8 cellular contexts compared by ENCODE assay signal in the genomic region with DNA sequence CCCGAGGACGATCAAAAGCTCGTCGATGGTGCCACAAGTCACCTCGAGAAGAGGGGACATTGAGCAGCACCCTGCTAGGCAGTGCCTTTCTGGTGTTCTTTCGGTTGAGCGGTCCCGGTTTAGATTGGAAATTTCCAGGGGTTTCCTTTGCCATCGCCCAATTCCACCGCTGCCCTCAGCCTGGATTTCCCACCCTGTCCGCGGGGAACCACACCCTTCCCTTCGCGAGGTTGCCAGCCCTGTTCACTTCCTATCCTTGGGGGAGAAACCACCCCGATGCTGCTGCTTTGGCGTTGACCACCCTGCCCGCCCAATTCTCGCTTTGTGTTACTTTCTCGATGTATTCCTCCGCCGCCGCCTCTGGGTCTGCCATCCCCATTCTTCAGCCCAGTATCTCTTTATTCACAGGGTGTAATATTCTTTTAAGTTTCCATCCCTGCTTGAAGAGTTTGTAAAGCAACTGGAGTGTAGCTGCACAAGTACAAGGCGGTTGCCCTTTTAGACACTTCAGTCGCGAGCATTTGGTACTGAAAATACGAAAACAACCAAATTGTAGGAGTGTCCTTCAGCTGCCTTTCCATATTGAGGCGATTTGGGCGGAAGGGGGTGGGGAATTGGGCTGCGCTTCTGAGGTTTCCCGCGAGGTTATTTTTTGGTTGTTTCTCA. TPM values are rescaled to one million over a fixed set of nuclear protein-coding genes. Genes with fewer than 3 reads are reported as not detected.
DNase-seq lines count a peak whose midpoint lies in the region; ATAC-seq and TF ChIP-seq lines count a peak whose summit lies in the region.

No MANE protein-coding gene starts in this region.

- H3K36me3 ChIP-seq in GM23338 (ENCODE audit: insufficient read depth) (peaks cover 13% of the 10 kb centered on the region; the same call in 1 of the 2 replicates), NT2/D1 (ENCODE audit: insufficient read depth, insufficient read length, low read length) (peaks cover 21% of the 10 kb centered on the region), tibial nerve (no peaks in the 10 kb centered on the region)

- peaks cover 36% of the 10 kb centered on the region for H3K36me3 Mint-ChIP-seq in GM23338 (ENCODE audit: low read depth)
- H3K36me3 Mint-ChIP-seq in activated T-helper 1 cell treated with anti-CD3 and anti-CD28 coated beads, Interleukin-12 subunit alpha, Interleukin-12 subunit beta, Interleukin-2, Interleukin-4 antibody, amounts not matched to agents 30 ng/mL and 10 ng/mL and 1 ng/mL, durations not matched to agents 14 hours and 24 hours and 36 hours (ENCODE audit: low read depth), result peaks cover 33% of the 10 kb centered on the region
- H3K36me3 Mint-ChIP-seq in naive thymus-derived CD8-positive, alpha-beta T cell, result peaks cover 10 to 37% (median 30%) of the 10 kb centered on the region in 3 donors

- H2AFZ ChIP-seq in GM23338, result no peak overlapping the region

- TF ChIP-seq CTCF in GM23338 (conservative IDR thresholded peaks at IDR 0.05; ENCODE audit: low read depth in 2 of 2), result no peak
- TF ChIP-seq CTCF in tibial nerve (IDR thresholded peaks at IDR 0.05), result no peak

- 0 to 32% methylated on average over 18 to 31 of the region's 31 CpGs for WGBS in tibial nerve, 2 donors

- peak overlapping the region; percentile 90 for H3K4me2 ChIP-seq in GM23338

- H3K79me2 ChIP-seq in GM23338 (replicated peaks; ENCODE audit: insufficient read depth), result peaks cover 61% of the 10 kb centered on the region

- H3K9ac ChIP-seq in NT2/D1 (ENCODE audit: insufficient read length, low read depth), result peak overlapping the region; percentile 99

- H3K4me1 Mint-ChIP-seq in GM23338, result peaks cover 17% of the 10 kb centered on the region
- peaks cover 32% of the 10 kb centered on the region for H3K4me1 Mint-ChIP-seq in activated T-helper 1 cell treated with anti-CD3 and anti-CD28 coated beads, Interleukin-12 subunit alpha, Interleukin-12 subunit beta, Interleukin-2, Interleukin-4 antibody, amounts not matched to agents 30 ng/mL and 10 ng/mL and 1 ng/mL, durations not matched to agents 14 hours and 24 hours and 36 hours (ENCODE audit: low read depth)
- peaks cover 6 to 51% (median 28%) of the 10 kb centered on the region in 4 donors for H3K4me1 Mint-ChIP-seq in naive thymus-derived CD8-positive, alpha-beta T cell

- TF ChIP-seq POLR2A in tibial nerve (IDR thresholded peaks at IDR 0.05), result peak in 1 of 2 donors; percentile 15

- peak in 1 of 2 donors; percentile 62 for TF ChIP-seq EP300 in tibial nerve (IDR thresholded peaks at IDR 0.05)

- H3F3A ChIP-seq in GM23338 (replicated peaks; ENCODE audit: low read depth), result no peaks in the 10 kb centered on the region

- DNase-seq in A172 (ENCODE audit: low spot score) (peak; percentile 22), GM23338 (ENCODE audit: low spot score) (peak; percentile 53), NT2/D1 (ENCODE audit: low read depth, low spot score) (no peak), fibroblast of gingiva (ENCODE audit: low read depth) (peak; percentile 64), tibial nerve (ENCODE audit: low spot score in 2 of 2) (peak; percentile 16 to 30)
- DNase-seq in activated T-helper 1 cell treated with anti-CD3 and anti-CD28 coated beads, Interleukin-12 subunit alpha, Interleukin-12 subunit beta, Interleukin-2, Interleukin-4 antibody, amounts not matched to agents 30 ng/mL and 10 ng/mL and 1 ng/mL, durations not matched to agents 14 hours and 24 hours and 36 hours (ENCODE audit: low spot score), result peak; percentile 60
- peak in 9 of 10 donors; percentile 31 to 82 (median 60) for DNase-seq in naive thymus-derived CD8-positive, alpha-beta T cell

- peak overlapping the region; percentile 88; the same call in 1 of the 2 replicates for H3K27ac ChIP-seq in GM23338 (ENCODE audit: low read depth)
- peak overlapping the region; percentile 69 to 94 (median 88) for H3K27ac ChIP-seq in tibial nerve

- H3K27me3 ChIP-seq in GM23338 (ENCODE audit: insufficient read depth) (no peaks in the 10 kb centered on the region), NT2/D1 (ENCODE audit: insufficient read depth, insufficient read length) (no peaks in the 10 kb centered on the region), tibial nerve (no peaks in the 10 kb centered on the region)

- H3K9me3 ChIP-seq in NT2/D1 (ENCODE audit: insufficient read depth, low read length), result no peaks in the 10 kb centered on the region
- H3K9me3 ChIP-seq in tibial nerve, result no peaks in the 10 kb centered on the region

- no peaks in the 10 kb centered on the region for H3K9me2 ChIP-seq in GM23338 (ENCODE audit: insufficient read depth)

- H3K27ac Mint-ChIP-seq in GM23338, result peak overlapping the region; percentile 98
- H3K27ac Mint-ChIP-seq in activated T-helper 1 cell treated with anti-CD3 and anti-CD28 coated beads, Interleukin-12 subunit alpha, Interleukin-12 subunit beta, Interleukin-2, Interleukin-4 antibody, amounts not matched to agents 30 ng/mL and 10 ng/mL and 1 ng/mL, durations not matched to agents 14 hours and 24 hours and 36 hours, result peak overlapping the region; percentile 100
- peak overlapping the region; percentile 95 to 99 (median 98) for H3K27ac Mint-ChIP-seq in naive thymus-derived CD8-positive, alpha-beta T cell

- ATAC-seq in GM23338 (peak; percentile 22), HG02763 (IDR thresholded peaks at IDR 0.05; ENCODE audit: unreplicated experiment) (no peak)
- ATAC-seq in naive thymus-derived CD8-positive, alpha-beta T cell, result peak; percentile 33 to 35

- peaks cover 15% of the 10 kb centered on the region for H3K4me1 ChIP-seq in GM23338 (ENCODE audit: insufficient read depth)
- H3K4me1 ChIP-seq in NT2/D1 (ENCODE audit: insufficient read depth, insufficient read length), result no peaks in the 10 kb centered on the region
- peaks cover 0 to 22% (median 0%) of the 10 kb centered on the region in 4 donors for H3K4me1 ChIP-seq in tibial nerve

- H3K4me3 Mint-ChIP-seq in GM23338, result peak overlapping the region; percentile 96
- peak overlapping the region; percentile 95 for H3K4me3 Mint-ChIP-seq in activated T-helper 1 cell treated with anti-CD3 and anti-CD28 coated beads, Interleukin-12 subunit alpha, Interleukin-12 subunit beta, Interleukin-2, Interleukin-4 antibody, amounts not matched to agents 30 ng/mL and 10 ng/mL and 1 ng/mL, durations not matched to agents 14 hours and 24 hours and 36 hours
- H3K4me3 Mint-ChIP-seq in naive thymus-derived CD8-positive, alpha-beta T cell, result peak overlapping the region; percentile 94 to 99 (median 97)

- peaks cover 25% of the 10 kb centered on the region for H4K20me1 ChIP-seq in GM23338 (replicated peaks; ENCODE audit: insufficient read depth)

- peaks cover 2% of the 10 kb centered on the region for H3K27me3 Mint-ChIP-seq in GM23338 (ENCODE audit: insufficient read depth, low read depth, poor library complexity)
- H3K27me3 Mint-ChIP-seq in activated T-helper 1 cell treated with anti-CD3 and anti-CD28 coated beads, Interleukin-12 subunit alpha, Interleukin-12 subunit beta, Interleukin-2, Interleukin-4 antibody, amounts not matched to agents 30 ng/mL and 10 ng/mL and 1 ng/mL, durations not matched to agents 14 hours and 24 hours and 36 hours (ENCODE audit: insufficient read depth), result no peaks in the 10 kb centered on the region
- no peaks in the 10 kb centered on the region for H3K27me3 Mint-ChIP-seq in naive thymus-derived CD8-positive, alpha-beta T cell

- POLR2A ChIA-PET in naive thymus-derived CD8-positive, alpha-beta T cell (lab: Charles Lee), result interaction anchor here (0.6 to 4.4 kb wide), 22 partner anchors 10 to 496 kb away, joined by 3 to 47 read pairs (median 4); a partner anchor contains a TSS

- H3K4me3 ChIP-seq in GM23338 (peak overlapping the region; percentile 92), NT2/D1 (ENCODE audit: insufficient read length, low read depth) (peak overlapping the region; percentile 96), tibial nerve (peak overlapping the region; percentile 41 to 76 (median 64))

- intact Hi-C loops in activated T-helper 1 cell treated with anti-CD3 and anti-CD28 coated beads, Interleukin-12 subunit alpha, Interleukin-12 subunit beta, Interleukin-2, Interleukin-4 antibody, amounts not matched to agents 30 ng/mL and 10 ng/mL and 1 ng/mL, durations not matched to agents 14 hours and 24 hours and 36 hours (cut with micrococcal nuclease), result loop anchor here (2.0 to 5.0 kb wide), 2 partner anchors 103 to 415 kb away; a partner anchor contains a TSS

- peaks cover 11% of the 10 kb centered on the region; the same call in 2 of the 3 replicates for H3K9me3 Mint-ChIP-seq in GM23338
- H3K9me3 Mint-ChIP-seq in activated T-helper 1 cell treated with anti-CD3 and anti-CD28 coated beads, Interleukin-12 subunit alpha, Interleukin-12 subunit beta, Interleukin-2, Interleukin-4 antibody, amounts not matched to agents 30 ng/mL and 10 ng/mL and 1 ng/mL, durations not matched to agents 14 hours and 24 hours and 36 hours, result peaks cover 4% of the 10 kb centered on the region
- peaks cover 0 to 5% (median 0%) of the 10 kb centered on the region in 9 donors for H3K9me3 Mint-ChIP-seq in naive thymus-derived CD8-positive, alpha-beta T cell

TF ChIP-seq in GM23338, 12 proteins besides CTCF, POLR2A, EP300 and RAD21 (continues in another document):
- no peak for TF ChIP-seq JUNB (IDR thresholded peaks at IDR 0.05; ENCODE audit: unreplicated experiment)

RNA-seq across cellular contexts. Expression of a gene that starts 1.1 kb away (rescaled TPM):
- total RNA-seq in A172 (2014; rRNA removed; shearing (Covaris generic)), result 51.9 and 55.3 TPM in 2 replicates
- 128 and 163 TPM in 2 replicates for total RNA-seq in GM23338 (2014; rRNA removed; shearing (Covaris generic))
- polyA plus RNA-seq in GM23338 (2016; fragmentation: Nextera tagmentation; extraction: Ambion mirVana), result 35.5 and 43.3 TPM in 2 replicates
- 295 and 305 TPM in 2 replicates for total RNA-seq in activated T-helper 1 cell treated with anti-CD3 and anti-CD28 coated beads, Interleukin-12 subunit alpha, Interleukin-12 subunit beta, Interleukin-2, Interleukin-4 antibody, amounts not matched to agents 30 ng/mL and 10 ng/mL and 1 ng/mL, durations not matched to agents 14 hours and 24 hours and 36 hours
- 100 to 1,000 TPM; 636 to 675 TPM for total RNA-seq in naive thymus-derived CD8-positive, alpha-beta T cell
- polyA plus RNA-seq in naive thymus-derived CD8-positive, alpha-beta T cell, result 10 to 100 TPM; 29.7 to 32.7 (median 31.3) TPM
- total RNA-seq in tibial nerve, result 100 to 1,000 TPM; 175 to 256 (median 231) TPM

RNA-seq across cellular contexts. Expression of a gene that starts 44.3 kb away (rescaled TPM):
- total RNA-seq in A172 (2014; rRNA removed; shearing (Covaris generic)), result 0.07 and 1.2 TPM in 2 replicates
- total RNA-seq in GM23338 (2014; rRNA removed; shearing (Covaris generic)), result 1.5 and 2.7 TPM in 2 replicates
- polyA plus RNA-seq in GM23338 (2016; fragmentation: Nextera tagmentation; extraction: Ambion mirVana), result 0.63 and 1.2 TPM in 2 replicates
- 4.3 and 4.8 TPM in 2 replicates for total RNA-seq in activated T-helper 1 cell treated with anti-CD3 and anti-CD28 coated beads, Interleukin-12 subunit alpha, Interleukin-12 subunit beta, Interleukin-2, Interleukin-4 antibody, amounts not matched to agents 30 ng/mL and 10 ng/mL and 1 ng/mL, durations not matched to agents 14 hours and 24 hours and 36 hours
- total RNA-seq in naive thymus-derived CD8-positive, alpha-beta T cell, result 10 to 100 TPM; 11.6 to 12.1 TPM
- 1 to 10 TPM in 1 of 3 donors, under 1 TPM in 2; 0.34 to 1.3 (median 0.77) TPM for polyA plus RNA-seq in naive thymus-derived CD8-positive, alpha-beta T cell
- 10 to 100 TPM in 2 of 4 donors, 1 to 10 TPM in 2; 2.8 to 12.9 (median 8.8) TPM for total RNA-seq in tibial nerve
